8 cellular contexts compared by ENCODE assay signal in genomic region chr5:112529525-112529924, GRCh38.
DNase-seq lines count a peak whose midpoint lies in the region; ATAC-seq and TF ChIP-seq lines count a peak whose summit lies in the region.

No MANE protein-coding gene starts in this region.

- POLR2A ChIA-PET in naive thymus-derived CD8-positive, alpha-beta T cell (lab: Charles Lee) = no interaction called here

- intact Hi-C loops in lower lobe of right lung (cut with DNase I) = no loop called here

- H3K27ac ChIP-seq in lower lobe of right lung = no peak overlapping the region

- H3K4me1 Mint-ChIP-seq in naive thymus-derived CD8-positive, alpha-beta T cell = peaks cover 2 to 33% (median 8%) of the 10 kb centered on the region in 4 donors

- peak; percentile 44 for ATAC-seq in HG02852 (IDR thresholded peaks at IDR 0.05; ENCODE audit: unreplicated experiment)
- no peak for ATAC-seq in lower lobe of right lung
- no peak for ATAC-seq in HG03097 (IDR thresholded peaks at IDR 0.05; ENCODE audit: low FRiP score, unreplicated experiment)
- ATAC-seq in activated CD4-positive, CD25-positive, alpha-beta regulatory T cell treated with anti-CD3 and anti-CD28 coated beads, Interleukin-2, amount 50 U/mL, for 24 hours = no peak
- no peak for ATAC-seq in naive thymus-derived CD8-positive, alpha-beta T cell
- ATAC-seq in HG03442 (IDR thresholded peaks at IDR 0.05; ENCODE audit: unreplicated experiment) = no peak

- no peak overlapping the region for H3K4me3 Mint-ChIP-seq in naive thymus-derived CD8-positive, alpha-beta T cell

- DNase-seq in ELR (ENCODE audit: low read depth) (peak; percentile 15), amniotic epithelial cell (ENCODE audit: low read depth) (peak; percentile 10), lower lobe of right lung (no peak)
- DNase-seq in naive thymus-derived CD8-positive, alpha-beta T cell = no peak

- no peak overlapping the region for H3K4me3 ChIP-seq in lower lobe of right lung

- H3K4me1 ChIP-seq in lower lobe of right lung = no peaks in the 10 kb centered on the region

- no peaks in the 10 kb centered on the region for H3K36me3 ChIP-seq in lower lobe of right lung

- peak; percentile 40 for TF ChIP-seq CTCF in lower lobe of right lung (IDR thresholded peaks at IDR 0.05)

- H3K36me3 Mint-ChIP-seq in naive thymus-derived CD8-positive, alpha-beta T cell = no peaks in the 10 kb centered on the region

- H3K27me3 Mint-ChIP-seq in naive thymus-derived CD8-positive, alpha-beta T cell = peaks cover 0 to 20% (median 15%) of the 10 kb centered on the region in 5 donors

- H3K27ac Mint-ChIP-seq in naive thymus-derived CD8-positive, alpha-beta T cell = no peak overlapping the region

- H3K9me3 ChIP-seq in lower lobe of right lung = no peaks in the 10 kb centered on the region

- no peaks in the 10 kb centered on the region for H3K9me3 Mint-ChIP-seq in naive thymus-derived CD8-positive, alpha-beta T cell

- H3K27me3 ChIP-seq in lower lobe of right lung (ENCODE audit: low read depth) = no peaks in the 10 kb centered on the region

Comparison
In these comparisons a context has a peak if more than half of its experiments do, and no peak if none do; other contexts are left out.
1. DNase-seq: peak in ELR (single experiment) and amniotic epithelial cell (single experiment); none in lower lobe of right lung (single experiment) and naive thymus-derived CD8-positive, alpha-beta T cell (0 of 10).